In the genomic region with DNA sequence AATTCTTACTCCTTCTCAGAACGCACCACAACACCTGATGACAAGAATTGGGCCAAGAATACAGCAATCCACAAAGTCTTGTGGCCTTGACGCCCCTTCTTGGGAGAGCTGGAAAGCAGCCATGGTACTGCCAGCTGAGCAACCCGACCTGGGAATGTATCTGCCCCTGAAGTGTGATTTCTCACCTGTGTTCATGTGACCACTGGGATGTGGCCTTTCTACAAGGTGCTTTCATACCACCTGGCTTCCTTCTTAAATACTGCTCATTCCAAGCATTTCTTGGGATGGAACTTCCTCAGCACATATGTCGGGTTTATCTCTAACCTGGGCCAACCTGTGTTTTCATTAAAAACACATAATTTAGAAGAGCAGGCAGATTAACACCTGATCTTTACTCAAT, we compare ENCODE assay signal across 37 cellular contexts.
"Had no signal": no experiment of that assay in that cellular context is flagged by ENCODE, and none has a peak within 500 bp of the region (broad histone marks: within the 10 kb centered on the region; RNA-seq: fewer than 3 reads in every experiment).

No MANE protein-coding gene starts in this region.

- H3K9me3 ChIP-seq: adrenal gland, ascending aorta, body of pancreas, breast epithelium had no signal

- DNase-seq: activated effector memory CD4-positive, alpha-beta T cell treated with anti-CD3 and anti-CD28 coated beads, Interleukin-2, amount 50 U/mL, for 16 hours; activated effector memory CD4-positive, alpha-beta T cell treated with Interleukin-2 at 50 U/mL for 16 hours; activated gamma-delta T cell; activated gamma-delta T cell treated with Interleukin-2 at 50 U/mL for 16 hours; activated naive CD4-positive, alpha-beta T cell; activated naive CD4-positive, alpha-beta T cell treated with anti-CD3 and anti-CD28 coated beads for 36 hours; activated naive CD4-positive, alpha-beta T cell treated with anti-CD3 and anti-CD28 coated beads, Interleukin-2, amount 10 ng/mL, durations not matched to agents 7 days and 5 days; activated naive CD4-positive, alpha-beta T cell treated with anti-CD3 and anti-CD28 coated beads, Interleukin-2, amount 50 U/mL, for 16 hours; activated naive CD4-positive, alpha-beta T cell treated with Interleukin-2 at 50 U/mL for 16 hours; activated naive CD8-positive, alpha-beta T cell treated with anti-CD3 and anti-CD28 coated beads for 36 hours; activated naive CD8-positive, alpha-beta T cell treated with anti-CD3 and anti-CD28 coated beads, Interleukin-2, amount 10 ng/mL, durations not matched to agents 7 days and 5 days; activated naive CD8-positive, alpha-beta T cell treated with anti-CD3 and anti-CD28 coated beads, Interleukin-2, amount 50 U/mL, for 24 hours; activated T-cell treated with anti-CD3 and anti-CD28 coated beads, Interleukin-2, amount 50 U/mL, for 1 hour; activated T-cell treated with anti-CD3 and anti-CD28 coated beads, Interleukin-2, amount 50 U/mL, for 24 hours; activated T-cell treated with anti-CD3 and anti-CD28 coated beads, Interleukin-2, amount 50 U/mL, for 4 hours; activated T-cell treated with anti-CD3 and anti-CD28 coated beads, Interleukin-2, amount 50 U/mL, for 48 hours; activated T-cell treated with anti-CD3 and anti-CD28 coated beads, Interleukin-2, amount 50 U/mL, for 72 hours; adrenal gland; amniotic stem cell; amygdala; anterior cingulate cortex; aorta; body of pancreas; brain microvascular endothelial cell; central memory CD4-positive, alpha-beta T cell; cerebellar nuclear complex had no signal

- ATAC-seq: activated naive CD4-positive, alpha-beta T cell treated with anti-CD3 and anti-CD28 coated beads, Interleukin-2, amount 50 U/mL, for 72 hours; activated naive CD8-positive, alpha-beta T cell treated with anti-CD3 and anti-CD28 coated beads, Interleukin-2, amount 50 U/mL, for 24 hours; activated T-cell treated with anti-CD3 and anti-CD28 coated beads, Interleukin-2, amount 50 U/mL, for 4 hours; activated T-cell treated with anti-CD3 and anti-CD28 coated beads, Interleukin-2, amount 50 U/mL, for 72 hours; activated T-helper 17 cell treated with anti-CD3 and anti-CD28 coated beads, Interleukin-2, amount 50 U/mL, for 72 hours; body of pancreas had no signal

- H3K27ac ChIP-seq: adrenal gland, ascending aorta, body of pancreas, brain microvascular endothelial cell, breast epithelium, cardiac muscle cell had no signal

- H3K36me3 Mint-ChIP-seq: activated naive CD4-positive, alpha-beta T cell treated with anti-CD3 and anti-CD28 coated beads, Interleukin-2, amount 10 ng/mL, durations not matched to agents 7 days and 5 days; activated naive CD4-positive, alpha-beta T cell treated with anti-CD3 and anti-CD28 coated beads, Interleukin-2, amount 50 U/mL, for 24 hours; activated naive CD4-positive, alpha-beta T cell treated with anti-CD3 and anti-CD28 coated beads, Interleukin-2, amount 50 U/mL, for 72 hours; activated naive CD8-positive, alpha-beta T cell; activated naive CD8-positive, alpha-beta T cell treated with anti-CD3 and anti-CD28 coated beads for 36 hours; activated naive CD8-positive, alpha-beta T cell treated with anti-CD3 and anti-CD28 coated beads, Interleukin-2, amount 10 ng/mL, durations not matched to agents 7 days and 5 days; brain had no signal

- H3K27ac Mint-ChIP-seq: activated naive CD4-positive, alpha-beta T cell treated with anti-CD3 and anti-CD28 coated beads for 36 hours; activated naive CD4-positive, alpha-beta T cell treated with anti-CD3 and anti-CD28 coated beads, Interleukin-2, amount 10 ng/mL, durations not matched to agents 7 days and 5 days; activated naive CD4-positive, alpha-beta T cell treated with anti-CD3 and anti-CD28 coated beads, Interleukin-2, amount 50 U/mL, for 24 hours; activated naive CD4-positive, alpha-beta T cell treated with anti-CD3 and anti-CD28 coated beads, Interleukin-2, amount 50 U/mL, for 72 hours; activated naive CD8-positive, alpha-beta T cell; activated naive CD8-positive, alpha-beta T cell treated with anti-CD3 and anti-CD28 coated beads for 36 hours; activated naive CD8-positive, alpha-beta T cell treated with anti-CD3 and anti-CD28 coated beads, Interleukin-2, amount 10 ng/mL, durations not matched to agents 7 days and 5 days; activated naive CD8-positive, alpha-beta T cell treated with anti-CD3 and anti-CD28 coated beads, Interleukin-2, amount 50 U/mL, for 24 hours; activated T-cell treated with anti-CD3 and anti-CD28 coated beads, Interleukin-2, amount 50 U/mL, for 24 hours; activated T-cell treated with anti-CD3 and anti-CD28 coated beads, Interleukin-2, amount 50 U/mL, for 72 hours; activated T-helper 1 cell treated with anti-CD3 and anti-CD28 coated beads, Interleukin-12 subunit alpha, Interleukin-12 subunit beta, Interleukin-2, Interleukin-4 antibody, amounts not matched to agents 30 ng/mL and 10 ng/mL and 1 ng/mL, durations not matched to agents 14 hours and 24 hours and 36 hours; activated T-helper 17 cell treated with anti-CD3 and anti-CD28 coated beads, Interleukin-2, amount 50 U/mL, for 72 hours; activated T-helper 2 cell treated with anti-CD3 and anti-CD28 coated beads, Interferon-gamma antibody, Interleukin-2, Interleukin-4, amounts not matched to agents 10 μg/mL and 5 μg/mL and 100 μg/mL, durations not matched to agents 14 hours and 24 hours and 36 hours; brain had no signal

- H3K27me3 ChIP-seq: ascending aorta, body of pancreas, brain microvascular endothelial cell, breast epithelium, cardiac muscle cell had no signal

- H3K4me1 ChIP-seq: adrenal gland, ascending aorta, body of pancreas, breast epithelium had no signal

- H3K9me3 Mint-ChIP-seq: activated naive CD4-positive, alpha-beta T cell treated with anti-CD3 and anti-CD28 coated beads for 36 hours; activated naive CD4-positive, alpha-beta T cell treated with anti-CD3 and anti-CD28 coated beads, Interleukin-2, amount 10 ng/mL, durations not matched to agents 7 days and 5 days; activated naive CD4-positive, alpha-beta T cell treated with anti-CD3 and anti-CD28 coated beads, Interleukin-2, amount 50 U/mL, for 24 hours; activated naive CD4-positive, alpha-beta T cell treated with anti-CD3 and anti-CD28 coated beads, Interleukin-2, amount 50 U/mL, for 72 hours; activated naive CD8-positive, alpha-beta T cell treated with anti-CD3 and anti-CD28 coated beads for 36 hours; activated naive CD8-positive, alpha-beta T cell treated with anti-CD3 and anti-CD28 coated beads, Interleukin-2, amount 10 ng/mL, durations not matched to agents 7 days and 5 days; activated naive CD8-positive, alpha-beta T cell treated with anti-CD3 and anti-CD28 coated beads, Interleukin-2, amount 50 U/mL, for 24 hours; activated T-cell treated with anti-CD3 and anti-CD28 coated beads, Interleukin-2, amount 50 U/mL, for 24 hours; activated T-cell treated with anti-CD3 and anti-CD28 coated beads, Interleukin-2, amount 50 U/mL, for 4 hours; activated T-cell treated with anti-CD3 and anti-CD28 coated beads, Interleukin-2, amount 50 U/mL, for 72 hours; activated T-helper 1 cell treated with anti-CD3 and anti-CD28 coated beads, Interleukin-12 subunit alpha, Interleukin-12 subunit beta, Interleukin-2, Interleukin-4 antibody, amounts not matched to agents 30 ng/mL and 10 ng/mL and 1 ng/mL, durations not matched to agents 14 hours and 24 hours and 36 hours; activated T-helper 17 cell treated with anti-CD3 and anti-CD28 coated beads, Interleukin-2, amount 50 U/mL, for 72 hours; activated T-helper 2 cell treated with anti-CD3 and anti-CD28 coated beads, Interferon-gamma antibody, Interleukin-2, Interleukin-4, amounts not matched to agents 10 μg/mL and 5 μg/mL and 100 μg/mL, durations not matched to agents 14 hours and 24 hours and 36 hours; brain; central memory CD8-positive, alpha-beta T cell had no signal

- H3K4me3 ChIP-seq: adrenal gland, ascending aorta, body of pancreas, breast epithelium, cardiac muscle cell had no signal

- H3K4me1 Mint-ChIP-seq: activated naive CD4-positive, alpha-beta T cell treated with anti-CD3 and anti-CD28 coated beads, Interleukin-2, amount 50 U/mL, for 24 hours; activated naive CD8-positive, alpha-beta T cell treated with anti-CD3 and anti-CD28 coated beads for 36 hours; activated naive CD8-positive, alpha-beta T cell treated with anti-CD3 and anti-CD28 coated beads, Interleukin-2, amount 50 U/mL, for 24 hours; activated T-helper 17 cell treated with anti-CD3 and anti-CD28 coated beads, Interleukin-2, amount 50 U/mL, for 72 hours; brain; central memory CD8-positive, alpha-beta T cell had no signal

- H3K4me3 Mint-ChIP-seq: activated naive CD4-positive, alpha-beta T cell treated with anti-CD3 and anti-CD28 coated beads for 36 hours; activated naive CD4-positive, alpha-beta T cell treated with anti-CD3 and anti-CD28 coated beads, Interleukin-2, amount 10 ng/mL, durations not matched to agents 7 days and 5 days; activated naive CD4-positive, alpha-beta T cell treated with anti-CD3 and anti-CD28 coated beads, Interleukin-2, amount 50 U/mL, for 24 hours; activated naive CD8-positive, alpha-beta T cell; activated naive CD8-positive, alpha-beta T cell treated with anti-CD3 and anti-CD28 coated beads for 36 hours; activated naive CD8-positive, alpha-beta T cell treated with anti-CD3 and anti-CD28 coated beads, Interleukin-2, amount 10 ng/mL, durations not matched to agents 7 days and 5 days; activated naive CD8-positive, alpha-beta T cell treated with anti-CD3 and anti-CD28 coated beads, Interleukin-2, amount 50 U/mL, for 24 hours; activated T-cell treated with anti-CD3 and anti-CD28 coated beads, Interleukin-2, amount 50 U/mL, for 24 hours; activated T-cell treated with anti-CD3 and anti-CD28 coated beads, Interleukin-2, amount 50 U/mL, for 4 hours; activated T-cell treated with anti-CD3 and anti-CD28 coated beads, Interleukin-2, amount 50 U/mL, for 72 hours; activated T-helper 1 cell treated with anti-CD3 and anti-CD28 coated beads, Interleukin-12 subunit alpha, Interleukin-12 subunit beta, Interleukin-2, Interleukin-4 antibody, amounts not matched to agents 30 ng/mL and 10 ng/mL and 1 ng/mL, durations not matched to agents 14 hours and 24 hours and 36 hours; activated T-helper 17 cell treated with anti-CD3 and anti-CD28 coated beads, Interleukin-2, amount 50 U/mL, for 72 hours; brain; central memory CD8-positive, alpha-beta T cell had no signal

- H3K36me3 ChIP-seq: adrenal gland, ascending aorta, brain microvascular endothelial cell, breast epithelium, cardiac muscle cell had no signal

- H3K27me3 Mint-ChIP-seq: activated naive CD4-positive, alpha-beta T cell treated with anti-CD3 and anti-CD28 coated beads, Interleukin-2, amount 10 ng/mL, durations not matched to agents 7 days and 5 days; activated naive CD4-positive, alpha-beta T cell treated with anti-CD3 and anti-CD28 coated beads, Interleukin-2, amount 50 U/mL, for 24 hours; activated naive CD8-positive, alpha-beta T cell; brain had no signal
